In the genomic region with DNA sequence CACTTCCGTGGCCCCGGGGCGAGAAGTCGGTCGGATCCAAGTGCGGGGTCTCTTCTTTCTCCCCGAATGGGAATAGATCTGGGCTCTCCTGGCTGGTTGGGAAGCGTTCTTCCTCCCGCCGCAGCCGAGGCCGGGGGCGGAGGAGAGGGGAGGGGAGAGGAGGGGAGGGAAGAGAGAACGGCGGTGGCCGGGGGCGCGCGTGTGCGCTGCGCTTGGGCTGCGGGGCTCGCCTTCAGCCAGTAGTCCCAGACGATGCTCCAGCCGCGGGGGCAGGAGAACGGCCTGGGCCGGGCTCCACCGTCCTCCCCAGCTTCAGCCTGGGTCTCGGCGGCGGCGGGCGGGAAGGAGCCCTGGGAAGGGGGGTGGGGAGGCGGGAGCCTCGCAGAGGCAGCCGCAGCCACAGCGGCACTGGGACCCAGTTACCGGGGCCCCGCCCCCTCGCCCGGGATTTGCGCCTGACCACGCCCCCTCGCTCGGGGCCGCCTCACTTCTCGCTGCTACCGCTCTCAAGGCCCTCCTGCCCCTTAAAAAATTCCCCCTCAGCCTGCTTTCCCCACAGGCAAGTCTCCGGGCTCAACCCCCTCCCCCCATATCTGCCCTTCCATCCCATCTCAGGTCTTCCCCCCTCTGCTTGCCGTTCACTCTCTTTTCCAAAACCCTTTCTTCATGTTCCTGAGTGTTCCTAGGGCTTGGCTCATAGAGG, we compare ENCODE assay signal across 1 cellular context.
TF ChIP-seq lines count a peak whose summit lies in the region.

A gene (minus strand): TSS at position 421 of the 703 bp plus-strand sequence. CDS start 802 bp downstream, outside the sequence.

TF ChIP-seq in GM12878, 131 proteins besides CTCF, POLR2A, EP300 and RAD21 (continued from another document):
- TF ChIP-seq, protein P1, sequence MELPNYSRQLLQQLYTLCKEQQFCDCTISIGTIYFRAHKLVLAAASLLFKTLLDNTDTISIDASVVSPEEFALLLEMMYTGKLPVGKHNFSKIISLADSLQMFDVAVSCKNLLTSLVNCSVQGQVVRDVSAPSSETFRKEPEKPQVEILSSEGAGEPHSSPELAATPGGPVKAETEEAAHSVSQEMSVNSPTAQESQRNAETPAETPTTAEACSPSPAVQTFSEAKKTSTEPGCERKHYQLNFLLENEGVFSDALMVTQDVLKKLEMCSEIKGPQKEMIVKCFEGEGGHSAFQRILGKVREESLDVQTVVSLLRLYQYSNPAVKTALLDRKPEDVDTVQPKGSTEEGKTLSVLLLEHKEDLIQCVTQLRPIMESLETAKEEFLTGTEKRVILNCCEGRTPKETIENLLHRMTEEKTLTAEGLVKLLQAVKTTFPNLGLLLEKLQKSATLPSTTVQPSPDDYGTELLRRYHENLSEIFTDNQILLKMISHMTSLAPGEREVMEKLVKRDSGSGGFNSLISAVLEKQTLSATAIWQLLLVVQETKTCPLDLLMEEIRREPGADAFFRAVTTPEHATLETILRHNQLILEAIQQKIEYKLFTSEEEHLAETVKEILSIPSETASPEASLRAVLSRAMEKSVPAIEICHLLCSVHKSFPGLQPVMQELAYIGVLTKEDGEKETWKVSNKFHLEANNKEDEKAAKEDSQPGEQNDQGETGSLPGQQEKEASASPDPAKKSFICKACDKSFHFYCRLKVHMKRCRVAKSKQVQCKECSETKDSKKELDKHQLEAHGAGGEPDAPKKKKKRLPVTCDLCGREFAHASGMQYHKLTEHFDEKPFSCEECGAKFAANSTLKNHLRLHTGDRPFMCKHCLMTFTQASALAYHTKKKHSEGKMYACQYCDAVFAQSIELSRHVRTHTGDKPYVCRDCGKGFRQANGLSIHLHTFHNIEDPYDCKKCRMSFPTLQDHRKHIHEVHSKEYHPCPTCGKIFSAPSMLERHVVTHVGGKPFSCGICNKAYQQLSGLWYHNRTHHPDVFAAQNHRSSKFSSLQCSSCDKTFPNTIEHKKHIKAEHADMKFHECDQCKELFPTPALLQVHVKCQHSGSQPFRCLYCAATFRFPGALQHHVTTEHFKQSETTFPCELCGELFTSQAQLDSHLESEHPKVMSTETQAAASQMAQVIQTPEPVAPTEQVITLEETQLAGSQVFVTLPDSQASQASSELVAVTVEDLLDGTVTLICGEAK (IDR thresholded peaks at IDR 0.05; ENCODE audit: borderline replicate concordance), result no peak
- TF ChIP-seq, protein P2, sequence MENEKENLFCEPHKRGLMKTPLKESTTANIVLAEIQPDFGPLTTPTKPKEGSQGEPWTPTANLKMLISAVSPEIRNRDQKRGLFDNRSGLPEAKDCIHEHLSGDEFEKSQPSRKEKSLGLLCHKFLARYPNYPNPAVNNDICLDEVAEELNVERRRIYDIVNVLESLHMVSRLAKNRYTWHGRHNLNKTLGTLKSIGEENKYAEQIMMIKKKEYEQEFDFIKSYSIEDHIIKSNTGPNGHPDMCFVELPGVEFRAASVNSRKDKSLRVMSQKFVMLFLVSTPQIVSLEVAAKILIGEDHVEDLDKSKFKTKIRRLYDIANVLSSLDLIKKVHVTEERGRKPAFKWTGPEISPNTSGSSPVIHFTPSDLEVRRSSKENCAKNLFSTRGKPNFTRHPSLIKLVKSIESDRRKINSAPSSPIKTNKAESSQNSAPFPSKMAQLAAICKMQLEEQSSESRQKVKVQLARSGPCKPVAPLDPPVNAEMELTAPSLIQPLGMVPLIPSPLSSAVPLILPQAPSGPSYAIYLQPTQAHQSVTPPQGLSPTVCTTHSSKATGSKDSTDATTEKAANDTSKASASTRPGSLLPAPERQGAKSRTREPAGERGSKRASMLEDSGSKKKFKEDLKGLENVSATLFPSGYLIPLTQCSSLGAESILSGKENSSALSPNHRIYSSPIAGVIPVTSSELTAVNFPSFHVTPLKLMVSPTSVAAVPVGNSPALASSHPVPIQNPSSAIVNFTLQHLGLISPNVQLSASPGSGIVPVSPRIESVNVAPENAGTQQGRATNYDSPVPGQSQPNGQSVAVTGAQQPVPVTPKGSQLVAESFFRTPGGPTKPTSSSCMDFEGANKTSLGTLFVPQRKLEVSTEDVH (IDR thresholded peaks at IDR 0.05; ENCODE audit: low read depth, partially characterized antibody), result no peak
- TF ChIP-seq ETV6 (conservative IDR thresholded peaks at IDR 0.05 in 1 of 2, IDR thresholded peaks at IDR 0.05 in 1 of 2; ENCODE audit: borderline replicate concordance in 1 of 2, low read depth in 1 of 2) (no peak), TBL1XR1 (IDR thresholded peaks at IDR 0.05; ENCODE audit: low read depth, low read length) (no peak)
TF ChIP-seq in GM12878: peak in this region for 0.
